ENCODE assay signal across 8 cellular contexts in genomic region chr7:65763114-65763513, GRCh38.
DNase-seq lines count a peak whose midpoint lies in the region; ATAC-seq and TF ChIP-seq lines count a peak whose summit lies in the region.
"Not testable (repeated sequence)": the region's sequence is repeated elsewhere in the genome, so short reads cannot be mapped to it uniquely, and the experiment has no call there.

No MANE protein-coding gene starts in this region.

- H2AFZ ChIP-seq in PC-3 (ENCODE audit: low read length), result not testable (repeated sequence)

- H3K27ac Mint-ChIP-seq in activated CD4-positive, alpha-beta memory T cell treated with anti-CD3 and anti-CD28 coated beads, Interleukin-2, amount 10 ng/mL, durations not matched to agents 7 days and 5 days, result peak overlapping the region; percentile 63
- peak overlapping the region; percentile 78 for H3K27ac Mint-ChIP-seq in activated naive CD8-positive, alpha-beta T cell
- H3K27ac Mint-ChIP-seq in stimulated activated naive CD8-positive, alpha-beta T cell treated with anti-CD3 and anti-CD28 coated beads, Interleukin-15, Interleukin-2, amounts not matched to agents 100 ng/mL and 50 ng/mL, for 24 hours, result peak overlapping the region; percentile 81

- not testable (repeated sequence) for TF ChIP-seq CTCF in PC-3 (conservative IDR thresholded peaks at IDR 0.05; ENCODE audit: low read depth, low read length); brain microvascular endothelial cell (IDR thresholded peaks at IDR 0.05; ENCODE audit: low read depth, low read length, missing control alignments); right lobe of liver (IDR thresholded peaks at IDR 0.05)

- H3K4me2 ChIP-seq in PC-3 (ENCODE audit: low read length), result not testable (repeated sequence)

- POLR2A ChIA-PET in PC-3 (lab: Charles Lee; ENCODE audit: unreplicated experiment); activated CD4-positive, alpha-beta memory T cell treated with anti-CD3 and anti-CD28 coated beads, Interleukin-2, amount 10 ng/mL, durations not matched to agents 7 days and 5 days (lab: Charles Lee): not testable (repeated sequence)

- H3K27ac ChIP-seq in PC-3 (ENCODE audit: low read length) (peak overlapping the region; percentile 39; the same call in 1 of the 2 replicates), brain microvascular endothelial cell (peak overlapping the region; percentile 58), right lobe of liver (peak overlapping the region; percentile 21 to 39 (median 27))

- H3K27me3 ChIP-seq in PC-3 (ENCODE audit: low read length); brain microvascular endothelial cell (replicated peaks); right lobe of liver: not testable (repeated sequence)

- H3F3A ChIP-seq in PC-3 (ENCODE audit: low read length, unreplicated experiment), result not testable (repeated sequence)

- WGBS in right lobe of liver (ENCODE audit: insufficient coverage, low coverage, low lambda C conversion rate, missing lambda C conversion rate), result 77% methylated on average over 5 of the region's 5 CpGs

- H3K4me3 ChIP-seq in PC-3 (ENCODE audit: low read length); brain microvascular endothelial cell (ENCODE audit: low read depth, low read length); right lobe of liver: not testable (repeated sequence)

- H3K9me3 Mint-ChIP-seq in activated CD4-positive, alpha-beta memory T cell treated with anti-CD3 and anti-CD28 coated beads, Interleukin-2, amount 10 ng/mL, durations not matched to agents 7 days and 5 days; activated naive CD8-positive, alpha-beta T cell (ENCODE audit: low read depth); stimulated activated naive CD8-positive, alpha-beta T cell treated with anti-CD3 and anti-CD28 coated beads, Interleukin-15, Interleukin-2, amounts not matched to agents 100 ng/mL and 50 ng/mL, for 24 hours: not testable (repeated sequence)

- not testable (repeated sequence) for H3K9me3 ChIP-seq in PC-3 (ENCODE audit: low read length); right lobe of liver

- peaks cover 22% of the 10 kb centered on the region for H3K4me1 Mint-ChIP-seq in activated CD4-positive, alpha-beta memory T cell treated with anti-CD3 and anti-CD28 coated beads, Interleukin-2, amount 10 ng/mL, durations not matched to agents 7 days and 5 days
- peaks cover 13% of the 10 kb centered on the region for H3K4me1 Mint-ChIP-seq in activated naive CD8-positive, alpha-beta T cell (ENCODE audit: low read depth)
- H3K4me1 Mint-ChIP-seq in stimulated activated naive CD8-positive, alpha-beta T cell treated with anti-CD3 and anti-CD28 coated beads, Interleukin-15, Interleukin-2, amounts not matched to agents 100 ng/mL and 50 ng/mL, for 24 hours (ENCODE audit: low read depth), result peaks cover 23% of the 10 kb centered on the region

- CTCF ChIA-PET in PC-3 (lab: Charles Lee); activated CD4-positive, alpha-beta memory T cell treated with anti-CD3 and anti-CD28 coated beads, Interleukin-2, amount 10 ng/mL, durations not matched to agents 7 days and 5 days (lab: Charles Lee): not testable (repeated sequence)

- ATAC-seq in PC-3, result peak; percentile 9; the same call in 1 of the 2 replicates
- not testable (repeated sequence) for ATAC-seq in right lobe of liver

- H3K9me2 ChIP-seq in PC-3 (replicated peaks; ENCODE audit: low read length), result not testable (repeated sequence)

- H3K4me3 Mint-ChIP-seq in activated CD4-positive, alpha-beta memory T cell treated with anti-CD3 and anti-CD28 coated beads, Interleukin-2, amount 10 ng/mL, durations not matched to agents 7 days and 5 days; activated naive CD8-positive, alpha-beta T cell; stimulated activated naive CD8-positive, alpha-beta T cell treated with anti-CD3 and anti-CD28 coated beads, Interleukin-15, Interleukin-2, amounts not matched to agents 100 ng/mL and 50 ng/mL, for 24 hours: not testable (repeated sequence)

- H3K4me1 ChIP-seq in PC-3 (ENCODE audit: insufficient read depth, low read length), result not testable (repeated sequence)
- peaks cover 0 to 15% (median 0%) of the 10 kb centered on the region in 4 donors for H3K4me1 ChIP-seq in right lobe of liver

- H3K9ac ChIP-seq in PC-3 (ENCODE audit: low read length), result not testable (repeated sequence)

- intact Hi-C loops in PC-3 (cut with micrococcal nuclease); right lobe of liver (cut with DNase I): not testable (repeated sequence)

- not testable (repeated sequence) for H4K20me1 ChIP-seq in PC-3 (ENCODE audit: low read length)

- not testable (repeated sequence) for H3K36me3 ChIP-seq in PC-3 (ENCODE audit: low read depth, low read length)
- H3K36me3 ChIP-seq in brain microvascular endothelial cell (replicated peaks) (peaks cover 12% of the 10 kb centered on the region), right lobe of liver (peaks cover 0 to 14% (median 2%) of the 10 kb centered on the region in 4 donors)

- H3K79me2 ChIP-seq in PC-3 (ENCODE audit: low read length), result not testable (repeated sequence)

- in situ Hi-C loops in brain microvascular endothelial cell (cut with HindIII; ENCODE audit: low pct_ligation_motif_present, low sequenced_read_pairs), result not testable (repeated sequence)

- BruUV-seq in PC-3 (replicated peaks; lab: Mats Ljungman, UMichigan), result TSS peak; percentile 22

- H3K27me3 Mint-ChIP-seq in activated CD4-positive, alpha-beta memory T cell treated with anti-CD3 and anti-CD28 coated beads, Interleukin-2, amount 10 ng/mL, durations not matched to agents 7 days and 5 days; activated naive CD8-positive, alpha-beta T cell; stimulated activated naive CD8-positive, alpha-beta T cell treated with anti-CD3 and anti-CD28 coated beads, Interleukin-15, Interleukin-2, amounts not matched to agents 100 ng/mL and 50 ng/mL, for 24 hours: not testable (repeated sequence)

- not testable (repeated sequence) for TF ChIP-seq POLR2A in right lobe of liver (IDR thresholded peaks at IDR 0.05)

- peaks cover 38% of the 10 kb centered on the region for H3K36me3 Mint-ChIP-seq in activated CD4-positive, alpha-beta memory T cell treated with anti-CD3 and anti-CD28 coated beads, Interleukin-2, amount 10 ng/mL, durations not matched to agents 7 days and 5 days (ENCODE audit: low read depth)
- not testable (repeated sequence) for H3K36me3 Mint-ChIP-seq in activated naive CD8-positive, alpha-beta T cell
- H3K36me3 Mint-ChIP-seq in stimulated activated naive CD8-positive, alpha-beta T cell treated with anti-CD3 and anti-CD28 coated beads, Interleukin-15, Interleukin-2, amounts not matched to agents 100 ng/mL and 50 ng/mL, for 24 hours (ENCODE audit: low read depth), result peaks cover 38% of the 10 kb centered on the region

- peak; percentile 27 for DNase-seq in A172 (ENCODE audit: low spot score)
- DNase-seq in ELR (ENCODE audit: low read depth), result peak; percentile 25
- DNase-seq in PC-3; activated CD4-positive, alpha-beta memory T cell treated with anti-CD3 and anti-CD28 coated beads, Interleukin-2, amount 10 ng/mL, durations not matched to agents 7 days and 5 days; right lobe of liver: not testable (repeated sequence)
- peak; percentile 34 for DNase-seq in brain microvascular endothelial cell
